18 cellular contexts compared by ENCODE assay signal in genomic region chr2:172308253-172308935, GRCh38.
DNase-seq lines count a peak whose midpoint lies in the region; ATAC-seq and TF ChIP-seq lines count a peak whose summit lies in the region.
"Had no signal": no experiment of that assay in that cellular context is flagged by ENCODE, and none has a peak within 500 bp of the region (broad histone marks: within the 10 kb centered on the region; RNA-seq: fewer than 3 reads in every experiment).

No MANE protein-coding gene starts in this region.

- ATAC-seq in left colon: peak; percentile 6
- no peak for ATAC-seq in body of pancreas
- ATAC-seq: activated T-cell treated with anti-CD3 and anti-CD28 coated beads, Interleukin-2, amount 50 U/mL, for 72 hours; effector memory CD8-positive, alpha-beta T cell; stimulated activated naive B cell treated with anti-CD40 and anti-IgM and Interleukin-4, amounts not matched to agents 10 μg/mL and 1 μg/mL and 100 μg/mL, for 72 hours had no signal

- no peak overlapping the region for H3K4me3 Mint-ChIP-seq in MCF 10A (ENCODE audit: unreplicated experiment)
- H3K4me3 Mint-ChIP-seq: activated CD4-positive, alpha-beta memory T cell treated with anti-CD3 and anti-CD28 coated beads for 36 hours; activated naive CD8-positive, alpha-beta T cell treated with anti-CD3 and anti-CD28 coated beads, Interleukin-2, amount 10 ng/mL, durations not matched to agents 7 days and 5 days; activated T-cell treated with anti-CD3 and anti-CD28 coated beads, Interleukin-2, amount 50 U/mL, for 72 hours; effector memory CD8-positive, alpha-beta T cell; stimulated activated naive B cell treated with anti-CD40 and anti-IgM and Interleukin-4, amounts not matched to agents 10 μg/mL and 1 μg/mL and 100 μg/mL, for 72 hours had no signal

- DNase-seq in breast epithelium (ENCODE audit: low spot score in 2 of 2) (peak in 1 of 2 donors; percentile 60), MCF 10A (ENCODE audit: unreplicated experiment) (no peak), dermis microvascular lymphatic vessel endothelial cell (ENCODE audit: low read depth in 2 of 2) (peak; percentile 41 to 79), left colon (no peak), uterus (no peak), DMS114 treated with DMSO at 0.1 percent for 48 hours (lab: John Stamatoyannopoulos, UW; ENCODE audit: unreplicated experiment) (no peak), GM03348 (ENCODE audit: low spot score) (no peak), body of pancreas (no peak)
- DNase-seq: activated CD4-positive, alpha-beta memory T cell treated with anti-CD3 and anti-CD28 coated beads for 36 hours; activated naive CD8-positive, alpha-beta T cell treated with anti-CD3 and anti-CD28 coated beads, Interleukin-2, amount 10 ng/mL, durations not matched to agents 7 days and 5 days; activated T-cell treated with anti-CD3 and anti-CD28 coated beads, Interleukin-2, amount 50 U/mL, for 72 hours; effector memory CD8-positive, alpha-beta T cell; foreskin melanocyte; NCI-H1092; pancreas; stimulated activated naive B cell treated with anti-CD40 and anti-IgM and Interleukin-4, amounts not matched to agents 10 μg/mL and 1 μg/mL and 100 μg/mL, for 72 hours had no signal

- TF ChIP-seq CTCF in breast epithelium (IDR thresholded peaks at IDR 0.05): no peak
- no peak for TF ChIP-seq CTCF in MCF 10A (IDR thresholded peaks at IDR 0.05; ENCODE audit: unreplicated experiment)
- TF ChIP-seq CTCF in uterus (IDR thresholded peaks at IDR 0.05): no peak
- TF ChIP-seq CTCF in body of pancreas (IDR thresholded peaks at IDR 0.05): no peak

- no peaks in the 10 kb centered on the region for H3K4me1 ChIP-seq in breast epithelium
- H3K4me1 ChIP-seq in uterus: no peaks in the 10 kb centered on the region
- H3K4me1 ChIP-seq in body of pancreas: peaks cover 11% of the 10 kb centered on the region
- H3K4me1 ChIP-seq: pancreas had no signal

- H3K36me3 Mint-ChIP-seq in MCF 10A (ENCODE audit: insufficient read depth, unreplicated experiment): peaks cover 5% of the 10 kb centered on the region
- H3K36me3 Mint-ChIP-seq: activated CD4-positive, alpha-beta memory T cell treated with anti-CD3 and anti-CD28 coated beads for 36 hours; activated naive CD8-positive, alpha-beta T cell treated with anti-CD3 and anti-CD28 coated beads, Interleukin-2, amount 10 ng/mL, durations not matched to agents 7 days and 5 days; stimulated activated naive B cell treated with anti-CD40 and anti-IgM and Interleukin-4, amounts not matched to agents 10 μg/mL and 1 μg/mL and 100 μg/mL, for 72 hours had no signal

- H3K27me3 ChIP-seq in breast epithelium (no peaks in the 10 kb centered on the region), uterus (no peaks in the 10 kb centered on the region), body of pancreas (no peaks in the 10 kb centered on the region)
- H3K27me3 ChIP-seq: cardiac muscle cell, pancreas had no signal

- BruUV-seq in MCF 10A (replicated peaks; lab: Mats Ljungman, UMichigan): no TSS peak

- no peak overlapping the region for H3K27ac Mint-ChIP-seq in MCF 10A (ENCODE audit: low read depth, unreplicated experiment)
- H3K27ac Mint-ChIP-seq: activated CD4-positive, alpha-beta memory T cell treated with anti-CD3 and anti-CD28 coated beads for 36 hours; activated naive CD8-positive, alpha-beta T cell treated with anti-CD3 and anti-CD28 coated beads, Interleukin-2, amount 10 ng/mL, durations not matched to agents 7 days and 5 days; activated T-cell treated with anti-CD3 and anti-CD28 coated beads, Interleukin-2, amount 50 U/mL, for 72 hours; effector memory CD8-positive, alpha-beta T cell; stimulated activated naive B cell treated with anti-CD40 and anti-IgM and Interleukin-4, amounts not matched to agents 10 μg/mL and 1 μg/mL and 100 μg/mL, for 72 hours had no signal

- CTCF ChIA-PET in MCF 10A (lab: Yijun Ruan, JAX): interaction anchor here (0.6 to 1.4 kb wide), 4 partner anchors 10 to 161 kb away, joined by 3 to 7 read pairs (median 4); no protein-coding TSS in a partner anchor

- no peaks in the 10 kb centered on the region for H3K27me3 Mint-ChIP-seq in MCF 10A (ENCODE audit: insufficient read depth, unreplicated experiment)

- H3K9me3 Mint-ChIP-seq in MCF 10A (ENCODE audit: unreplicated experiment): no peaks in the 10 kb centered on the region
- H3K9me3 Mint-ChIP-seq: activated CD4-positive, alpha-beta memory T cell treated with anti-CD3 and anti-CD28 coated beads for 36 hours; activated naive CD8-positive, alpha-beta T cell treated with anti-CD3 and anti-CD28 coated beads, Interleukin-2, amount 10 ng/mL, durations not matched to agents 7 days and 5 days; activated T-cell treated with anti-CD3 and anti-CD28 coated beads, Interleukin-2, amount 50 U/mL, for 72 hours; effector memory CD8-positive, alpha-beta T cell; stimulated activated naive B cell treated with anti-CD40 and anti-IgM and Interleukin-4, amounts not matched to agents 10 μg/mL and 1 μg/mL and 100 μg/mL, for 72 hours had no signal

- 79 to 85% methylated on average over 8 to 9 of the region's 9 CpGs for WGBS in body of pancreas, 2 donors

- TF ChIP-seq POLR2A in breast epithelium (IDR thresholded peaks at IDR 0.05) (no peak), uterus (IDR thresholded peaks at IDR 0.05) (no peak), body of pancreas (IDR thresholded peaks at IDR 0.05) (no peak)

- intact Hi-C loops in breast epithelium (cut with DNase I; ENCODE audit: low total_unique reads) (no loop called here), MCF 10A (cut with micrococcal nuclease) (no loop called here), left colon (cut with DNase I, micrococcal nuclease) (no loop called here), uterus (cut with DNase I; ENCODE audit: low total_unique reads) (no loop called here), body of pancreas (cut with DNase I) (no loop called here)

- H3K4me1 Mint-ChIP-seq in MCF 10A (ENCODE audit: insufficient read depth, unreplicated experiment): peaks cover 5% of the 10 kb centered on the region
- H3K4me1 Mint-ChIP-seq: activated naive CD8-positive, alpha-beta T cell treated with anti-CD3 and anti-CD28 coated beads, Interleukin-2, amount 10 ng/mL, durations not matched to agents 7 days and 5 days; stimulated activated naive B cell treated with anti-CD40 and anti-IgM and Interleukin-4, amounts not matched to agents 10 μg/mL and 1 μg/mL and 100 μg/mL, for 72 hours had no signal

- H3K9me3 ChIP-seq in breast epithelium: no peaks in the 10 kb centered on the region
- no peaks in the 10 kb centered on the region for H3K9me3 ChIP-seq in uterus
- no peaks in the 10 kb centered on the region for H3K9me3 ChIP-seq in body of pancreas
- H3K9me3 ChIP-seq: pancreas had no signal

- H3K4me3 ChIP-seq in breast epithelium: no peak overlapping the region
- H3K4me3 ChIP-seq in uterus: no peak overlapping the region
- H3K4me3 ChIP-seq in body of pancreas: no peak overlapping the region
- H3K4me3 ChIP-seq: cardiac muscle cell, pancreas, skin epidermis had no signal

- POLR2A ChIA-PET in MCF 10A (lab: Yijun Ruan, JAX): no interaction called here

- H3K36me3 ChIP-seq in breast epithelium (no peaks in the 10 kb centered on the region), uterus (no peaks in the 10 kb centered on the region), body of pancreas (replicated peaks in 1 of 2; ENCODE audit: insufficient read depth in 1 of 2, low read depth in 2 of 2) (no peaks in the 10 kb centered on the region)
- H3K36me3 ChIP-seq: cardiac muscle cell, pancreas had no signal

- H3K27ac ChIP-seq in breast epithelium (peak overlapping the region; percentile 66 to 73), uterus (peak overlapping the region; percentile 23 to 37), body of pancreas (no peak overlapping the region)
- H3K27ac ChIP-seq: cardiac muscle cell, pancreas had no signal

Comparison
In these comparisons a context has a peak if more than half of its experiments do, and no peak if none do; other contexts are left out.
1. DNase-seq: peak in dermis microvascular lymphatic vessel endothelial cell (2 of 2); none in MCF 10A (single experiment), left colon (0 of 2), uterus (0 of 2), DMS114 treated with DMSO at 0.1 percent for 48 hours (single experiment), GM03348 (single experiment) and body of pancreas (0 of 4).
2. H3K27ac ChIP-seq: peak in breast epithelium (2 of 2) and uterus (2 of 2); none in body of pancreas (0 of 4).